ENCODE assay signal across 2 cellular contexts in the genomic region with DNA sequence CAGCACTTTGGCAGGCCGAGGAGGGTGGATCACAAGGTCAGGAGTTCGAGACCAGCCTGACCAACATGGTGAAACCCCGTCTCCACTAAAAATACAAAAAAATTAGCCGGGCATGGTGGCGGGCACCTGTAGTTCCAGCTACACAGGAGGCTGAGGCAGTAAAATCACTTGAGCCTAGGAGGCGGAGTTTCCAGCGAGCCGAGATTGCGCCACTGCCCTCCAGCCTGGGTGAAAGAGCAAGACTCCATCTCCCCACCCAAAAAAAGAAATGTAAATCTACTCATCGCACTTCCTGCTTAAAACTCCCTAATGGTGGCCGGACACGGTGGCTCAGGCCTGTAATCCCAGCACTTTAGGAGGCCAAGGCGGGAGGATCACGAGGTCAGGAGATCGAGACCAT. TPM values are rescaled to one million over a fixed set of nuclear protein-coding genes. Genes with fewer than 3 reads are reported as not detected.
"Had no signal": no experiment of that assay in that cellular context is flagged by ENCODE, and none has a peak within 500 bp of the region (broad histone marks: within the 10 kb centered on the region; RNA-seq: fewer than 3 reads in every experiment).

No MANE protein-coding gene starts in this region.

RNA-seq across cellular contexts. Expression of a gene that starts 22.2 kb away (rescaled TPM):
- total RNA-seq: activated CD4-positive, alpha-beta T cell treated with anti-CD3 and anti-CD28 coated beads for 36 hours; activated naive CD4-positive, alpha-beta T cell treated with anti-CD3 and anti-CD28 coated beads, Interleukin-2, amount 50 U/mL, for 72 hours had no signal
